24 cellular contexts compared by ENCODE assay signal in the genomic region with DNA sequence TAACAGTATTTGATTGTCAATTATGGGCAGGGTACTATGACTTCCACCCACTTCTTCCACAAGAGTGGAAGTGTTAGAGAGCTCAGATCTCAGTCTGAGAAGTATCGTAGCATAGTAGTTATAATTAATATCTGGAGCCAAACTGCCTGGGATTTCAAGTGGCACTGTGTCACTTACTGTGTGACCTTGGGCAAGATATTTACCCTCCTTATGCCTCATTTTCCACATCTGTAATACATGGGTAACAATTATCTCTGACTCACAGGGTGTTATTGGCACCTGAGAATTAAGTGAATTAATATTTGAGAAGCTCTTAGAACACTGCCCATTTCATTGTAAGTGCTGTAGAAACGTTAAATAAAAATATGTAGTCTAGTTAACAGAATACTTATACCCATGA.
"Had no signal": no experiment of that assay in that cellular context is flagged by ENCODE, and none has a peak within 500 bp of the region (broad histone marks: within the 10 kb centered on the region; RNA-seq: fewer than 3 reads in every experiment).

No MANE protein-coding gene starts in this region.

- H3K9me2 ChIP-seq: SK-N-SH had no signal

- DNase-seq: Kasumi-1, MV-4-11, NCI-H1048, NCI-H1105, NCI-H1436, NCI-H187, NCI-H2029, NCI-H2171 treated with DMSO at 0.1 percent for 48 hours, NCI-H226, NCI-H446, NCI-H510A, NCI-H524 treated with DMSO at 0.1 percent for 48 hours, NCI-H69, NCI-H774, PC-3, SHP77, SK-N-SH, SW 1271 had no signal

- H3K4me3 ChIP-seq: K562 had no signal

- H3K9me3 ChIP-seq: SK-N-SH had no signal

- H3K9ac ChIP-seq: KMS-11, SK-N-SH had no signal

- ATAC-seq: K562, Panc1, PC-3 had no signal

- H3K4me2 ChIP-seq: KMS-11, SK-N-SH had no signal

- FAIRE-seq: HTR-8/SVneo, K562 had no signal

- H3K27ac ChIP-seq: HL-60, KMS-11, RWPE1 had no signal
